9 cellular contexts compared by ENCODE assay signal in genomic region chr9:97412628-97413382, GRCh38. TPM values are rescaled to one million over a fixed set of nuclear protein-coding genes. Genes with fewer than 3 reads are reported as not detected.
DNase-seq lines count a peak whose midpoint lies in the region; ATAC-seq, FAIRE-seq and TF ChIP-seq lines count a peak whose summit lies in the region.
"Had no signal": no experiment of that assay in that cellular context is flagged by ENCODE, and none has a peak within 500 bp of the region (broad histone marks: within the 10 kb centered on the region; RNA-seq: fewer than 3 reads in every experiment).

No MANE protein-coding gene starts in this region.

- TF ChIP-seq CTCF in RWPE1 (conservative IDR thresholded peaks at IDR 0.05; ENCODE audit: low read depth) (no peak), endothelial cell of umbilical vein (IDR thresholded peaks at IDR 0.05; ENCODE audit: extremely low read depth in 1 of 2, insufficient read depth in 1 of 2, low read depth in 1 of 2, low read length in 2 of 2) (no peak)

- intact Hi-C loops in endothelial cell of umbilical vein (cut with micrococcal nuclease), result loop anchor here (5.0 to 10.0 kb wide), 2 partner anchors 509 to 998 kb away; partner anchors contain the start of genes TRMO and ZNF367

- H3K4me2 ChIP-seq in endothelial cell of umbilical vein (ENCODE audit: insufficient read depth, low read length), result peak overlapping the region; percentile 87

- DNase-seq in SIG-M5 treated with dmso at 0.1 percent for 504 hours (lab: John Stamatoyannopoulos, UW; ENCODE audit: unreplicated experiment), result peak; percentile 68
- no peak for DNase-seq in SIG-M5 (lab: John Stamatoyannopoulos, UW)
- peak; percentile 63 for DNase-seq in RWPE1 (ENCODE audit: low spot score)
- DNase-seq in endothelial cell of umbilical vein (ENCODE audit: low read depth, low spot score), result peak; percentile 28
- DNase-seq in D341Med (ENCODE audit: low spot score), result no peak

- dilution Hi-C loops in endothelial cell of umbilical vein (cut with MboI; ENCODE audit: extremely low pct_ligation_motif_present, low sequenced_read_pairs), result no loop called here

- H3K9me3 ChIP-seq in endothelial cell of umbilical vein (replicated peaks; ENCODE audit: control insufficient read depth, insufficient read depth, low read length), result no peaks in the 10 kb centered on the region
- no peaks in the 10 kb centered on the region for H3K9me3 ChIP-seq in mucosa of rectum (ENCODE audit: control insufficient read depth in 2 of 2, low read length in 2 of 2)

- no peak for TF ChIP-seq POLR2A in endothelial cell of umbilical vein (IDR thresholded peaks at IDR 0.05; ENCODE audit: low read depth, low read length)

- H3K79me2 ChIP-seq in endothelial cell of umbilical vein (ENCODE audit: control insufficient read depth, insufficient read depth, low read length), result no peaks in the 10 kb centered on the region

- H3K4me3 ChIP-seq in endothelial cell of umbilical vein (replicated peaks in 1 of 3; ENCODE audit: insufficient read depth in 1 of 3, low read depth in 1 of 3, low read length in 3 of 3) (peak overlapping the region; percentile 57 to 92 (median 90)), mucosa of rectum (ENCODE audit: low read length in 2 of 2) (peak overlapping the region; percentile 85 to 90)

- peaks cover 8% of the 10 kb centered on the region for H3K4me1 ChIP-seq in endothelial cell of umbilical vein (ENCODE audit: control insufficient read depth, extremely low read depth, insufficient read depth, low read length)
- H3K4me1 ChIP-seq in mucosa of rectum (ENCODE audit: control insufficient read depth in 2 of 2, insufficient read depth in 2 of 2, low read length in 2 of 2), result peaks cover 18 to 21% of the 10 kb centered on the region in 2 donors

- TSS peak; percentile 33 for BruUV-seq in endothelial cell of umbilical vein (replicated peaks; lab: Mats Ljungman, UMichigan)

- FAIRE-seq in endothelial cell of umbilical vein (lab: Jason Lieb, UNC), result peak; percentile 53
- FAIRE-seq: G401.6 had no signal

- H3K27ac ChIP-seq in RWPE1 (peak overlapping the region; percentile 63), endothelial cell of umbilical vein (ENCODE audit: insufficient read depth, low read depth, low read length) (no peak overlapping the region), mucosa of rectum (ENCODE audit: low read depth in 2 of 2, low read length in 2 of 2) (peak overlapping the region; percentile 90 to 95)

- peak overlapping the region; percentile 49 for H3K9ac ChIP-seq in endothelial cell of umbilical vein (replicated peaks; ENCODE audit: extremely low read depth, insufficient read depth, low read length)
- peak overlapping the region; percentile 80 to 94 for H3K9ac ChIP-seq in mucosa of rectum (ENCODE audit: low read depth in 1 of 2, low read length in 2 of 2)

- ATAC-seq in HG02884 (IDR thresholded peaks at IDR 0.05; ENCODE audit: unreplicated experiment) (peak; percentile 11), HG03439 (IDR thresholded peaks at IDR 0.05; ENCODE audit: unreplicated experiment) (no peak)

- H3K36me3 ChIP-seq in endothelial cell of umbilical vein (ENCODE audit: control insufficient read depth in 2 of 2, extremely low read depth in 1 of 2, insufficient read depth in 2 of 2, low read length in 2 of 2) (no peaks in the 10 kb centered on the region), mucosa of rectum (ENCODE audit: control insufficient read depth in 2 of 2, insufficient read depth in 2 of 2, low read length in 2 of 2) (no peaks in the 10 kb centered on the region)

- CTCF ChIA-PET in RWPE1 (lab: Yijun Ruan, JAX), result interaction anchor here (0.6 to 2.1 kb wide), 9 partner anchors 10 to 1486 kb away, joined by 3 to 7 read pairs (median 3); no protein-coding TSS in a partner anchor
- CTCF ChIA-PET in endothelial cell of umbilical vein (lab: Charles Lee), result interaction anchor here (0.7 to 11.9 kb wide), 15 partner anchors 10 to 220 kb away, joined by 3 to 138 read pairs (median 3); partner anchors contain the start of genes TMOD1 and TSTD2

- H3K27me3 ChIP-seq in endothelial cell of umbilical vein (ENCODE audit: control insufficient read depth in 2 of 2, insufficient read depth in 2 of 2, low read length in 2 of 2) (peaks cover 16 to 25% of the 10 kb centered on the region in 2 experiments), mucosa of rectum (ENCODE audit: control insufficient read depth in 2 of 2, insufficient read depth in 2 of 2, low read length in 2 of 2) (no peaks in the 10 kb centered on the region)

- H3K9me1 ChIP-seq in endothelial cell of umbilical vein (replicated peaks; ENCODE audit: control insufficient read depth, extremely low read depth, insufficient read depth, low read length), result no peaks in the 10 kb centered on the region

- no peaks in the 10 kb centered on the region for H4K20me1 ChIP-seq in endothelial cell of umbilical vein (replicated peaks; ENCODE audit: control insufficient read depth, extremely low read depth, insufficient read depth, low read length)

- POLR2A ChIA-PET in RWPE1 (lab: Yijun Ruan, JAX; ENCODE audit: low non-redundant PET) (no interaction called here), endothelial cell of umbilical vein (lab: Charles Lee) (no interaction called here)

- H2AFZ ChIP-seq in endothelial cell of umbilical vein (ENCODE audit: low read depth, low read length), result peak overlapping the region; percentile 73

TF ChIP-seq in endothelial cell of umbilical vein, 7 proteins besides CTCF, POLR2A, EP300 and RAD21:
- TF ChIP-seq JUN (IDR thresholded peaks at IDR 0.05; ENCODE audit: borderline replicate concordance, insufficient read depth, insufficient read length, low read depth) (no peak), EZH2 (IDR thresholded peaks at IDR 0.05; ENCODE audit: borderline replicate concordance, low read depth, low read length, severe bottlenecking) (no peak), GATA2 (IDR thresholded peaks at IDR 0.05; ENCODE audit: insufficient read depth, insufficient read length, low read depth, low read length) (no peak), POLR2AphosphoS5 (IDR thresholded peaks at IDR 0.05; ENCODE audit: insufficient read depth, low read depth, low read length) (no peak), FOS (IDR thresholded peaks at IDR 0.05; ENCODE audit: borderline replicate concordance, insufficient read depth, low read length) (no peak), MYC (IDR thresholded peaks at IDR 0.05; ENCODE audit: low read depth, low read length) (no peak)
- TF ChIP-seq, protein P1, sequence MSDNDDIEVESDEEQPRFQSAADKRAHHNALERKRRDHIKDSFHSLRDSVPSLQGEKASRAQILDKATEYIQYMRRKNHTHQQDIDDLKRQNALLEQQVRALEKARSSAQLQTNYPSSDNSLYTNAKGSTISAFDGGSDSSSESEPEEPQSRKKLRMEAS (IDR thresholded peaks at IDR 0.05; ENCODE audit: insufficient read depth, insufficient read length), result no peak

RNA-seq across cellular contexts. Expression of gene TDRD7, which starts 0.9 kb away (rescaled TPM):
- total RNA-seq in endothelial cell of umbilical vein, result 11.2 and 11.5 TPM in 2 replicates
- 3.7 and 4.9 TPM in 2 replicates for polyA plus RNA-seq in endothelial cell of umbilical vein
- polyA plus RNA-seq in endothelial cell of umbilical vein (2011; cell fraction: cytosol; rRNA removed), result 6.0 and 6.2 TPM in 2 replicates
- polyA plus RNA-seq in endothelial cell of umbilical vein (2011; cell fraction: nucleus; rRNA removed), result 14.2 and 16.2 TPM in 2 replicates
- polyA plus RNA-seq in endothelial cell of umbilical vein (2012), result 10.6 and 12.3 TPM in 2 replicates
- 8.9 and 10.6 TPM in 2 replicates for polyA minus RNA-seq in endothelial cell of umbilical vein
- polyA minus RNA-seq in endothelial cell of umbilical vein (2011; cell fraction: cytosol; rRNA and poly(A)+ RNA removed), result 1.0 TPM
- 7.1 and 13.4 TPM in 2 replicates for polyA minus RNA-seq in endothelial cell of umbilical vein (2011; cell fraction: nucleus; rRNA and poly(A)+ RNA removed)

Comparison
In these comparisons a context has a peak if more than half of its experiments do, and no peak if none do; other contexts are left out.
1. DNase-seq: peak in SIG-M5 treated with dmso at 0.1 percent for 504 hours (single experiment), RWPE1 (single experiment) and endothelial cell of umbilical vein (single experiment); none in SIG-M5 (single experiment) and D341Med (single experiment).